17 cellular contexts compared by ENCODE assay signal in the genomic region with DNA sequence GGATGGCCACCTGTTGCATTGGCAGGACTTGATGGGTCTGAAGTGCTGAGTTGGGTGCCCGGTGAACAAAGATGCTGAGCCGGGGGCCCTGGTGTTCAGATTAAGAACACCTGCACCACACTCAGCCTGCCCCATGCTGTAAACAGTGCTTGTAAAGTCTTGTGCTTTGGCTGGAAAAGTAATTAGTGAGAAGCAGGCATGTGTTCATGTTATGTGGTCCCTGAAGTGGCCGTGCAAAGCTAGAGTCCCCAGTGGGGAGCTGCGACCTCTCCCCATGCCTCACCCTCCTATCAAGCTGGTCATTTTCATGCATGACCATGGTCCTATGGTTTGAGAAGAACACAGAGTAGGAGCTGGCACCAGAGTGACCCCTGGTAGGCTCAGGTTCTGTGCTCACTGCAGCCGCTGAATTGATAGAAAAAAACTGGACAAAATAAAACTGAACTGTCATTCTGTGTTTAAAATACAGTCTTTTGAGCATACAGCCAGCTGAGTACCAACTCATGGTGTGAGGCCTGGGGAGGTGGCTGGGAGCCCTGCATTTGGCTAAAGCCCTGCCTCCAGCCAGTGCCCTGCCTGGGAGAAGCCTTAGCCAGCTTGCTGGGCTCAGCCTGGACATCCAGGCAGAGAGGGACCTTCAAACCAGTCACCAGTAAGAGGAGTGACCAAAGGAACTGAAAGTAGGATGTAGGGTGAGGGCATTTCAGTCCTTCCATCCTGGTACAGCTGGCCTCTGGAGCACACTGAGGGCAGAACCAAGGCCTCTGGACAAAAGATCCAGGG.
"Had no signal": no experiment of that assay in that cellular context is flagged by ENCODE, and none has a peak within 500 bp of the region (broad histone marks: within the 10 kb centered on the region; RNA-seq: fewer than 3 reads in every experiment).

No MANE protein-coding gene starts in this region.

- H3K27ac Mint-ChIP-seq: activated B cell treated with CpG ODN at 0.5 μM for 24 hours; activated naive CD4-positive, alpha-beta T cell treated with anti-CD3 and anti-CD28 coated beads, Interleukin-2, amount 10 ng/mL, durations not matched to agents 7 days and 5 days; activated T-helper 17 cell treated with anti-CD3 and anti-CD28 coated beads, Interleukin-2, amount 50 U/mL, for 72 hours; dendritic cell treated with granulocyte-macrophage colony-stimulating factor and Interleukin-4, amounts not matched to agents 40 ng/mL and 50 ng/mL, for 4 days; effector memory CD8-positive, alpha-beta T cell; natural killer cell had no signal

- H3K36me3 Mint-ChIP-seq: activated naive CD4-positive, alpha-beta T cell treated with anti-CD3 and anti-CD28 coated beads, Interleukin-2, amount 10 ng/mL, durations not matched to agents 7 days and 5 days; natural killer cell had no signal

- H3K4me1 Mint-ChIP-seq: activated B cell treated with CpG ODN at 0.5 μM for 24 hours; activated naive CD4-positive, alpha-beta T cell treated with anti-CD3 and anti-CD28 coated beads, Interleukin-2, amount 10 ng/mL, durations not matched to agents 7 days and 5 days; activated T-helper 17 cell treated with anti-CD3 and anti-CD28 coated beads, Interleukin-2, amount 50 U/mL, for 72 hours; natural killer cell; stimulated activated naive CD8-positive, alpha-beta T cell treated with anti-CD3 and anti-CD28 coated beads, Interleukin-15, amount 100 ng/mL, for 72 hours had no signal

- H3K27ac ChIP-seq: psoas muscle, sigmoid colon had no signal

- H3K36me3 ChIP-seq: sigmoid colon had no signal

- H3K27me3 Mint-ChIP-seq: dendritic cell treated with granulocyte-macrophage colony-stimulating factor and Interleukin-4, amounts not matched to agents 40 ng/mL and 50 ng/mL, for 4 days had no signal

- DNase-seq: activated B cell treated with CpG ODN at 0.5 μM for 24 hours; activated CD4-positive, alpha-beta T cell treated with anti-CD3 and anti-CD28 coated beads, Interleukin-2, amount 50 U/mL, for 4 hours; activated naive CD4-positive, alpha-beta T cell treated with anti-CD3 and anti-CD28 coated beads, Interleukin-2, amount 10 ng/mL, durations not matched to agents 7 days and 5 days; central memory CD4-positive, alpha-beta T cell; effector memory CD8-positive, alpha-beta T cell; hypothalamus; mammary epithelial cell; natural killer cell; nucleus accumbens; psoas muscle; sigmoid colon; stimulated activated CD4-positive, alpha-beta T cell treated with anti-CD3 and anti-CD28 coated beads, Interleukin-12 subunit alpha, Interleukin-12 subunit beta, amount 100 ng/mL, for 4 hours; stimulated activated naive CD8-positive, alpha-beta T cell treated with anti-CD3 and anti-CD28 coated beads, Interleukin-15, amount 100 ng/mL, for 72 hours had no signal

- H3K4me3 Mint-ChIP-seq: activated B cell treated with CpG ODN at 0.5 μM for 24 hours; activated naive CD4-positive, alpha-beta T cell treated with anti-CD3 and anti-CD28 coated beads, Interleukin-2, amount 10 ng/mL, durations not matched to agents 7 days and 5 days; activated T-helper 17 cell treated with anti-CD3 and anti-CD28 coated beads, Interleukin-2, amount 50 U/mL, for 72 hours; dendritic cell treated with granulocyte-macrophage colony-stimulating factor and Interleukin-4, amounts not matched to agents 40 ng/mL and 50 ng/mL, for 4 days; effector memory CD8-positive, alpha-beta T cell; natural killer cell; stimulated activated naive CD8-positive, alpha-beta T cell treated with anti-CD3 and anti-CD28 coated beads, Interleukin-15, amount 100 ng/mL, for 72 hours had no signal

- ATAC-seq: activated T-helper 17 cell treated with anti-CD3 and anti-CD28 coated beads, Interleukin-2, amount 50 U/mL, for 72 hours; effector memory CD8-positive, alpha-beta T cell; mucosa of descending colon; natural killer cell; psoas muscle; SK-N-SH treated with all-trans-retinoic acid at 6 μM for 48 hours; stimulated activated naive CD8-positive, alpha-beta T cell treated with anti-CD3 and anti-CD28 coated beads, Interleukin-15, amount 100 ng/mL, for 72 hours had no signal

- H3K9me3 ChIP-seq: mucosa of descending colon, psoas muscle, sigmoid colon had no signal

- H3K4me3 ChIP-seq: mucosa of descending colon, psoas muscle, sigmoid colon had no signal

- H3K9me3 Mint-ChIP-seq: activated B cell treated with CpG ODN at 0.5 μM for 24 hours; activated naive CD4-positive, alpha-beta T cell treated with anti-CD3 and anti-CD28 coated beads, Interleukin-2, amount 10 ng/mL, durations not matched to agents 7 days and 5 days; activated T-helper 17 cell treated with anti-CD3 and anti-CD28 coated beads, Interleukin-2, amount 50 U/mL, for 72 hours; dendritic cell treated with granulocyte-macrophage colony-stimulating factor and Interleukin-4, amounts not matched to agents 40 ng/mL and 50 ng/mL, for 4 days; effector memory CD8-positive, alpha-beta T cell; natural killer cell; stimulated activated naive CD8-positive, alpha-beta T cell treated with anti-CD3 and anti-CD28 coated beads, Interleukin-15, amount 100 ng/mL, for 72 hours had no signal

- H3K4me1 ChIP-seq: psoas muscle, sigmoid colon had no signal
